22 cellular contexts compared by ENCODE assay signal in genomic region chr2:80053522-80054338, GRCh38.
A peak's percentile ranks its signal among the peaks of the same experiment; 100 is the strongest.
DNase-seq lines count a peak whose midpoint lies in the region; ATAC-seq and TF ChIP-seq lines count a peak whose summit lies in the region.
"Had no signal": no experiment of that assay in that cellular context is flagged by ENCODE, and none has a peak within 500 bp of the region (broad histone marks: within the 10 kb centered on the region; RNA-seq: fewer than 3 reads in every experiment).

No MANE protein-coding gene starts in this region.

- no peak overlapping the region for H2AK5ac ChIP-seq in IMR-90 (ENCODE audit: low read depth, low read length)

- H2BK20ac ChIP-seq in IMR-90 (ENCODE audit: low read depth, low read length) = no peak overlapping the region

- no peak overlapping the region for H2AK9ac ChIP-seq in IMR-90 (replicated peaks; ENCODE audit: low read depth, low read length, poor library complexity)

- TF ChIP-seq CTCF in IMR-90 (conservative IDR thresholded peaks at IDR 0.05; ENCODE audit: low read depth, low read length) (no peak), WERI-Rb-1 (IDR thresholded peaks at IDR 0.05; ENCODE audit: low read depth, low read length) (no peak), mesothelial cell of epicardium (IDR thresholded peaks at IDR 0.05; ENCODE audit: unreplicated experiment) (no peak)

- BruUV-seq in IMR-90 (replicated peaks; lab: Mats Ljungman, UMichigan) = no TSS peak

- no peak overlapping the region for H4K5ac ChIP-seq in IMR-90 (ENCODE audit: low read depth, low read length)

- no peak for TF ChIP-seq RAD21 in IMR-90 (IDR thresholded peaks at IDR 0.05; ENCODE audit: low read length)

- H2BK15ac ChIP-seq in IMR-90 (ENCODE audit: low read depth, low read length) = no peak overlapping the region

- H3K9me1 ChIP-seq in IMR-90 (ENCODE audit: insufficient read depth, low read length) = 0 out of 2 replicates have a peak, but pooled peaks cover 3% of the 10 kb centered on the region

- H3K27me3 Mint-ChIP-seq in mesothelial cell of epicardium (ENCODE audit: low read depth) = peaks cover 1% of the 10 kb centered on the region

- H3K4me3 ChIP-seq in IMR-90 (ENCODE audit: insufficient read depth, low read depth, low read length) = no peak overlapping the region
- no peak overlapping the region for H3K4me3 ChIP-seq in WERI-Rb-1 (ENCODE audit: low read depth, low read length)
- H3K4me3 ChIP-seq: adrenal gland, cardiac muscle cell, lower lobe of right lung, right lobe of liver, SK-N-MC had no signal

- no peaks in the 10 kb centered on the region for H3K36me3 ChIP-seq in IMR-90 (ENCODE audit: control insufficient read depth, insufficient read depth, low read length)
- no peaks in the 10 kb centered on the region for H3K36me3 ChIP-seq in WERI-Rb-1
- H3K36me3 ChIP-seq: adrenal gland, cardiac muscle cell, lower lobe of right lung, right lobe of liver had no signal

- TF ChIP-seq POLR2A in IMR-90 (IDR thresholded peaks at IDR 0.05; ENCODE audit: low read depth, low read length) = no peak

- no peak overlapping the region; the same call in 1 of the 2 replicates for H3K18ac ChIP-seq in IMR-90 (ENCODE audit: low read depth, low read length)

- CTCF ChIA-PET in IMR-90 (lab: Yijun Ruan, JAX) = interaction anchor here (0.7 kb wide), 1 partner anchor 45 kb away, joined by 3 read pairs; no protein-coding TSS in a partner anchor

- H4K91ac ChIP-seq in IMR-90 (ENCODE audit: insufficient read depth, low read depth, low read length) = no peak overlapping the region

- no peak overlapping the region; the same call in 1 of the 2 replicates for H2BK120ac ChIP-seq in IMR-90 (ENCODE audit: low read depth, low read length)

- peak; percentile 53 for ATAC-seq in IMR-90 (ENCODE audit: low read depth)
- no peak for ATAC-seq in GM21737 (IDR thresholded peaks at IDR 0.05; ENCODE audit: unreplicated experiment)
- ATAC-seq: foreskin keratinocyte, right lobe of liver had no signal

- in situ Hi-C loops in IMR-90 (cut with MboI; ENCODE audit: low sequenced_read_pairs) = loop anchor here (25.0 kb wide), 1 partner anchor 459 kb away; no protein-coding TSS in a partner anchor

- no peak overlapping the region for H3K23ac ChIP-seq in IMR-90 (ENCODE audit: low read depth, low read length)

- no peak overlapping the region for H2AFZ ChIP-seq in IMR-90 (replicated peaks; ENCODE audit: low read length, poor library complexity)

- H3K27ac ChIP-seq in IMR-90 (ENCODE audit: insufficient read depth, low read length) (no peak overlapping the region), WERI-Rb-1 (peak overlapping the region; percentile 46)
- H3K27ac ChIP-seq: adrenal gland, cardiac muscle cell, epithelial cell of prostate, foreskin keratinocyte, lower lobe of right lung, right lobe of liver, SK-N-MC had no signal

- peak overlapping the region; percentile 9 for H2BK5ac ChIP-seq in IMR-90 (ENCODE audit: low read depth, low read length, poor library complexity, severe bottlenecking)

- H3K9me3 ChIP-seq in IMR-90 (ENCODE audit: control insufficient read depth, insufficient read depth, low read length) = no peaks in the 10 kb centered on the region
- H3K9me3 ChIP-seq in WERI-Rb-1 (ENCODE audit: severe bottlenecking) = no peaks in the 10 kb centered on the region
- H3K9me3 ChIP-seq: adrenal gland, lower lobe of right lung, right lobe of liver had no signal

- POLR2A ChIA-PET in IMR-90 (lab: Charles Lee; ENCODE audit: unreplicated experiment) = interaction anchor here (0.6 kb wide), 1 partner anchor 167 kb away, joined by 3 read pairs; no protein-coding TSS in a partner anchor

- no peak overlapping the region for H3K14ac ChIP-seq in IMR-90 (replicated peaks; ENCODE audit: low read depth, low read length)

- no peaks in the 10 kb centered on the region for H3K9me3 Mint-ChIP-seq in mesothelial cell of epicardium

- H3K36me3 Mint-ChIP-seq in mesothelial cell of epicardium = no peaks in the 10 kb centered on the region
- H3K36me3 Mint-ChIP-seq: CD14-positive monocyte had no signal

- 40% methylated on average over 2 of the region's 8 CpGs; no CpG with 5 or more reads in 1 of the 2 experiments for WGBS in IMR-90 (ENCODE audit: extremely low coverage in 2 of 2, insufficient read length in 1 of 2), 2 experiments

- 0 out of 2 replicates have a peak overlapping the region, but pooled peaks have one; percentile 3 for H3K4me2 ChIP-seq in IMR-90 (ENCODE audit: low read depth, low read length)

- peaks cover 14% of the 10 kb centered on the region for H3K4me1 Mint-ChIP-seq in mesothelial cell of epicardium
- H3K4me1 Mint-ChIP-seq: CD14-positive monocyte had no signal

- no peaks in the 10 kb centered on the region for H4K20me1 ChIP-seq in IMR-90 (ENCODE audit: insufficient read depth, low read length)

- H3K4ac ChIP-seq in IMR-90 (ENCODE audit: low read depth, low read length) = no peak overlapping the region

- H3K4me1 ChIP-seq in IMR-90 (ENCODE audit: control insufficient read depth, insufficient read depth, low read length) = peaks cover 5% of the 10 kb centered on the region
- H3K4me1 ChIP-seq: adrenal gland, foreskin keratinocyte, lower lobe of right lung, right lobe of liver had no signal

- H3K79me1 ChIP-seq in IMR-90 (ENCODE audit: low read depth in 1 of 2, low read length in 2 of 2) = no peaks in the 10 kb centered on the region

- intact Hi-C loops in IMR-90 (cut with micrococcal nuclease) = loop anchor here (5.0 kb wide), 2 partner anchors 101 to 116 kb away; no protein-coding TSS in a partner anchor

- no peak overlapping the region; a peak in 1 of 4 replicates for H4K8ac ChIP-seq in IMR-90 (ENCODE audit: low read depth in 2 of 2, low read length in 2 of 2)

- dilution Hi-C loops in IMR-90 (cut with HindIII; ENCODE audit: low sequenced_read_pairs, unreplicated experiment) = no loop called here

- H3K4me3 Mint-ChIP-seq in mesothelial cell of epicardium = no peak overlapping the region
- H3K4me3 Mint-ChIP-seq: CD14-positive monocyte had no signal

- H3K9ac ChIP-seq in IMR-90 (ENCODE audit: low read depth, low read length) = no peak overlapping the region

- no peak overlapping the region for H3K56ac ChIP-seq in IMR-90 (ENCODE audit: extremely low read depth, insufficient read depth, low read length)

- H3K27ac Mint-ChIP-seq in mesothelial cell of epicardium = peak overlapping the region; percentile 26
- H3K27ac Mint-ChIP-seq: CD14-positive monocyte had no signal

- H3K27me3 ChIP-seq in IMR-90 (ENCODE audit: control insufficient read depth, insufficient read depth, low read length) (no peaks in the 10 kb centered on the region), WERI-Rb-1 (ENCODE audit: insufficient read depth, low read depth, severe bottlenecking) (no peaks in the 10 kb centered on the region)
- H3K27me3 ChIP-seq: adrenal gland, cardiac muscle cell, foreskin keratinocyte, right lobe of liver had no signal

- DNase-seq in DMS153 (lab: John Stamatoyannopoulos, UW) (peak; percentile 44), IMR-90 (peak; percentile 17), WERI-Rb-1 (peak; percentile 62), mesothelial cell of epicardium (ENCODE audit: low spot score in 2 of 2, unreplicated experiment in 2 of 2) (no peak), DMS53 (lab: John Stamatoyannopoulos, UW) (no peak), activated gamma-delta T cell treated with Interleukin-2 at 50 U/mL for 16 hours (no peak), dedifferentiated amniotic fluid mesenchymal stem cell (ENCODE audit: extremely low spot score) (no peak)
- DNase-seq: activated CD4-positive, alpha-beta T cell treated with anti-CD3 and anti-CD28 coated beads, Interleukin-2, amount 50 U/mL, for 48 hours; activated gamma-delta T cell; adrenal gland; DND-41; H7; lower lobe of right lung; NCI-H1436; right lobe of liver; T-helper 2 cell had no signal

TF ChIP-seq in IMR-90, 13 proteins besides CTCF, POLR2A, EP300 and RAD21:
- TF ChIP-seq SMC3 (IDR thresholded peaks at IDR 0.05; ENCODE audit: low read depth, low read length) (no peak), CEBPB (IDR thresholded peaks at IDR 0.05; ENCODE audit: low read depth, low read length) (no peak), USF2 (IDR thresholded peaks at IDR 0.05; ENCODE audit: low read depth, low read length) (no peak), CHD1 (IDR thresholded peaks at IDR 0.05; ENCODE audit: low read depth, low read length) (no peak), MAFK (IDR thresholded peaks at IDR 0.05; ENCODE audit: low read depth, low read length) (no peak), NFE2L2 (IDR thresholded peaks at IDR 0.05; ENCODE audit: low read depth, low read length) (no peak), ELK1 (IDR thresholded peaks at IDR 0.05; ENCODE audit: borderline replicate concordance, low read depth, low read length) (no peak), RCOR1 (IDR thresholded peaks at IDR 0.05; ENCODE audit: insufficient replicate concordance, low read length) (no peak), FOS (IDR thresholded peaks at IDR 0.05; ENCODE audit: low read depth, low read length) (no peak), RFX5 (IDR thresholded peaks at IDR 0.05; ENCODE audit: low read depth, low read length) (no peak), MXI1 (IDR thresholded peaks at IDR 0.05; ENCODE audit: borderline replicate concordance, low read depth, low read length) (no peak), BHLHE40 (IDR thresholded peaks at IDR 0.05; ENCODE audit: low read depth, low read length) (no peak)
TF ChIP-seq in IMR-90: peak in this region for 0.

Comparison
In these comparisons a context has a peak if more than half of its experiments do, and no peak if none do; other contexts are left out.
1. DNase-seq: peak in DMS153 (single experiment), IMR-90 (single experiment) and WERI-Rb-1 (single experiment); none in mesothelial cell of epicardium (0 of 2), DMS53 (single experiment), activated gamma-delta T cell treated with Interleukin-2 at 50 U/mL for 16 hours (single experiment) and dedifferentiated amniotic fluid mesenchymal stem cell (single experiment).